Comparison of ENCODE assay signal across 19 cellular contexts in the genomic region with DNA sequence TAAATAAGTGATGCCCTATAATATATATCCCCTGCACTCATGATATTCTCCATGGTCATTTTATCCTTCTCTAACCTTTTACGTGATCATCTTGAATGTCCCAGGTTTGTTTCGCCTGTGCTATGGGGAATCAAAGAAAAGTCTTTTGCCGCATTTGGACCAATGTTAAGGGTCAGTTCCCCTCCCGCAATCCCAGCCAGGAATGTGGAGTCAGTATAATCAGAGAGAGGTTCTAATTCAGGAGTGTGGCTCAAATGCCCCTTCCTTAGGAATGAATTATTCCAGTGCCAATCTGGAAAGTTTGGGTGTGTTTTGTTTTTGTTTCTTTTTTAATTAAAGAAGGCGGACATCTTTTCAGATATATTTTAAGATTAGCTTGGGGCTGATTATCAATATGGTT. TPM values are rescaled to one million over a fixed set of nuclear protein-coding genes. Genes with fewer than 3 reads are reported as not detected.
DNase-seq lines count a peak whose midpoint lies in the region; ATAC-seq and TF ChIP-seq lines count a peak whose summit lies in the region.
"Had no signal": no experiment of that assay in that cellular context is flagged by ENCODE, and none has a peak within 500 bp of the region (broad histone marks: within the 10 kb centered on the region; RNA-seq: fewer than 3 reads in every experiment).

No MANE protein-coding gene starts in this region.

- no peak overlapping the region for H3K9ac ChIP-seq in mesendoderm (ENCODE audit: low read length)
- H3K9ac ChIP-seq: BLaER1 had no signal

- no peak overlapping the region for H3K18ac ChIP-seq in mesendoderm (ENCODE audit: low read length)

- ATAC-seq in WTC11 (peak; percentile 48), GM18907 (IDR thresholded peaks at IDR 0.05; ENCODE audit: unreplicated experiment) (no peak)
- ATAC-seq: CD8-positive, alpha-beta T cell had no signal

- no peak overlapping the region for H3K4me3 ChIP-seq in mesendoderm (ENCODE audit: low read length)
- H3K4me3 ChIP-seq: BLaER1, HAP-1 had no signal

- no peak overlapping the region for H4K8ac ChIP-seq in mesendoderm (ENCODE audit: low read depth, low read length)

- H3K4me1 Mint-ChIP-seq in activated naive CD4-positive, alpha-beta T cell treated with anti-CD3 and anti-CD28 coated beads, Interleukin-2, amount 50 U/mL, for 24 hours = no peaks in the 10 kb centered on the region
- H3K4me1 Mint-ChIP-seq in activated naive CD4-positive, alpha-beta T cell treated with anti-CD3 and anti-CD28 coated beads for 36 hours (ENCODE audit: low read depth) = peaks cover 4% of the 10 kb centered on the region
- H3K4me1 Mint-ChIP-seq in WTC11 (peaks cover 21% of the 10 kb centered on the region), immature natural killer cell (no peaks in the 10 kb centered on the region)
- H3K4me1 Mint-ChIP-seq: B cell had no signal

- H3K4me3 Mint-ChIP-seq in activated naive CD4-positive, alpha-beta T cell treated with anti-CD3 and anti-CD28 coated beads, Interleukin-2, amount 50 U/mL, for 24 hours = no peak overlapping the region
- H3K4me3 Mint-ChIP-seq in activated naive CD4-positive, alpha-beta T cell treated with anti-CD3 and anti-CD28 coated beads for 36 hours = no peak overlapping the region
- no peak overlapping the region for H3K4me3 Mint-ChIP-seq in WTC11
- H3K4me3 Mint-ChIP-seq in immature natural killer cell = no peak overlapping the region
- H3K4me3 Mint-ChIP-seq: B cell; CD4-positive, CD25-positive, alpha-beta regulatory T cell; CD8-positive, alpha-beta T cell; HFFc6 had no signal

- no peak overlapping the region for H2BK120ac ChIP-seq in mesendoderm (ENCODE audit: low read depth, low read length)

- no peak overlapping the region for H2BK5ac ChIP-seq in mesendoderm (ENCODE audit: low read length)

- H3K27ac ChIP-seq in mesendoderm (ENCODE audit: low read depth, low read length) = no peak overlapping the region
- H3K27ac ChIP-seq: 22Rv1, BLaER1, C4-2B had no signal

- peaks cover 16% of the 10 kb centered on the region for H3K36me3 Mint-ChIP-seq in activated naive CD4-positive, alpha-beta T cell treated with anti-CD3 and anti-CD28 coated beads, Interleukin-2, amount 50 U/mL, for 24 hours
- peaks cover 23% of the 10 kb centered on the region for H3K36me3 Mint-ChIP-seq in activated naive CD4-positive, alpha-beta T cell treated with anti-CD3 and anti-CD28 coated beads for 36 hours (ENCODE audit: low read depth)
- H3K36me3 Mint-ChIP-seq in WTC11 (no peaks in the 10 kb centered on the region; the same call in 1 of the 2 replicates), immature natural killer cell (peaks cover 4 to 13% (median 11%) of the 10 kb centered on the region in 3 donors)

- DNase-seq in activated naive CD4-positive, alpha-beta T cell treated with anti-CD3 and anti-CD28 coated beads for 36 hours = no peak
- DNase-seq in WTC11 (ENCODE audit: low spot score) (no peak), mesendoderm (peak; percentile 50), immature natural killer cell (no peak)
- no peak for DNase-seq in central memory CD4-positive, alpha-beta T cell
- DNase-seq: Caco-2; CD4-positive, CD25-positive, alpha-beta regulatory T cell; CD8-positive, alpha-beta T cell; DMS153; DND-41; GOT3; HFFc6 had no signal

- peak overlapping the region; percentile 13 for H3K27ac Mint-ChIP-seq in activated naive CD4-positive, alpha-beta T cell treated with anti-CD3 and anti-CD28 coated beads, Interleukin-2, amount 50 U/mL, for 24 hours
- no peak overlapping the region for H3K27ac Mint-ChIP-seq in activated naive CD4-positive, alpha-beta T cell treated with anti-CD3 and anti-CD28 coated beads for 36 hours
- H3K27ac Mint-ChIP-seq in WTC11 = no peak overlapping the region; the same call in 1 of the 2 replicates
- no peak overlapping the region for H3K27ac Mint-ChIP-seq in immature natural killer cell
- H3K27ac Mint-ChIP-seq: B cell; CD4-positive, CD25-positive, alpha-beta regulatory T cell; CD8-positive, alpha-beta T cell; HFFc6 had no signal

- TF ChIP-seq CTCF in WTC11 (IDR thresholded peaks at IDR 0.05) = no peak

- no peak overlapping the region for H2AK5ac ChIP-seq in mesendoderm (ENCODE audit: low read length)

- H3K23ac ChIP-seq in mesendoderm (ENCODE audit: low read length) = no peak overlapping the region

- H3K56ac ChIP-seq in mesendoderm (ENCODE audit: low read length) = no peak overlapping the region

- POLR2A ChIA-PET in WTC11 (lab: Charles Lee) = no interaction called here

- no peak overlapping the region for H3K4ac ChIP-seq in mesendoderm (ENCODE audit: low read depth, low read length)

- H3K4me2 ChIP-seq in mesendoderm (ENCODE audit: low read length) = no peak overlapping the region
- H3K4me2 ChIP-seq: BLaER1 had no signal

- CTCF ChIA-PET in activated naive CD4-positive, alpha-beta T cell treated with anti-CD3 and anti-CD28 coated beads for 36 hours (lab: Charles Lee) = no interaction called here
- CTCF ChIA-PET in WTC11 (lab: Charles Lee) = no interaction called here

- H3K79me1 ChIP-seq in mesendoderm (ENCODE audit: low read length) = no peaks in the 10 kb centered on the region

- no peaks in the 10 kb centered on the region for H3K9me3 Mint-ChIP-seq in activated naive CD4-positive, alpha-beta T cell treated with anti-CD3 and anti-CD28 coated beads, Interleukin-2, amount 50 U/mL, for 24 hours
- H3K9me3 Mint-ChIP-seq in activated naive CD4-positive, alpha-beta T cell treated with anti-CD3 and anti-CD28 coated beads for 36 hours = no peaks in the 10 kb centered on the region
- no peaks in the 10 kb centered on the region for H3K9me3 Mint-ChIP-seq in WTC11
- H3K9me3 Mint-ChIP-seq in immature natural killer cell = no peaks in the 10 kb centered on the region
- H3K9me3 Mint-ChIP-seq: CD4-positive, CD25-positive, alpha-beta regulatory T cell; CD8-positive, alpha-beta T cell; HFFc6 had no signal

- no peak overlapping the region for H4K5ac ChIP-seq in mesendoderm (ENCODE audit: low read length)

- WGBS in mesendoderm (ENCODE audit: extremely low coverage, insufficient coverage, low lambda C conversion rate) = no CpG with 5 or more reads among the region's 5 CpGs

- no peaks in the 10 kb centered on the region for H3K27me3 Mint-ChIP-seq in activated naive CD4-positive, alpha-beta T cell treated with anti-CD3 and anti-CD28 coated beads, Interleukin-2, amount 50 U/mL, for 24 hours
- no peaks in the 10 kb centered on the region for H3K27me3 Mint-ChIP-seq in activated naive CD4-positive, alpha-beta T cell treated with anti-CD3 and anti-CD28 coated beads for 36 hours (ENCODE audit: low read depth)
- no peaks in the 10 kb centered on the region for H3K27me3 Mint-ChIP-seq in WTC11 (ENCODE audit: low read depth)
- peaks cover 0 to 2% (median 0%) of the 10 kb centered on the region in 3 donors for H3K27me3 Mint-ChIP-seq in immature natural killer cell (ENCODE audit: low read depth in 3 of 3)
- H3K27me3 Mint-ChIP-seq: B cell; CD4-positive, CD25-positive, alpha-beta regulatory T cell had no signal

- peaks cover 4% of the 10 kb centered on the region for H3K4me1 ChIP-seq in mesendoderm (ENCODE audit: control insufficient read depth, low read depth, low read length)
- H3K4me1 ChIP-seq: BLaER1, Caco-2, HAP-1 had no signal

- H2BK15ac ChIP-seq in mesendoderm (replicated peaks; ENCODE audit: low read depth) = no peak overlapping the region

- H3K36me3 ChIP-seq in mesendoderm (ENCODE audit: control insufficient read depth, insufficient read depth, low read length) = no peaks in the 10 kb centered on the region
- H3K36me3 ChIP-seq: HAP-1 had no signal

- intact Hi-C loops in activated naive CD4-positive, alpha-beta T cell treated with anti-CD3 and anti-CD28 coated beads for 36 hours (cut with micrococcal nuclease) = no loop called here

- H3K79me2 ChIP-seq in mesendoderm (ENCODE audit: control insufficient read depth, insufficient read depth, low read length) = no peaks in the 10 kb centered on the region

- no peaks in the 10 kb centered on the region for H3K27me3 ChIP-seq in mesendoderm (ENCODE audit: insufficient read depth, low read length, poor library complexity)
- H3K27me3 ChIP-seq: BLaER1 had no signal

TF ChIP-seq in WTC11, 78 proteins besides CTCF, POLR2A, EP300 and RAD21 (continues in another document):
- no peak for TF ChIP-seq NR1H2 (CRISPR knock-in tag; IDR thresholded peaks at IDR 0.05)
- TF ChIP-seq, protein P1, sequence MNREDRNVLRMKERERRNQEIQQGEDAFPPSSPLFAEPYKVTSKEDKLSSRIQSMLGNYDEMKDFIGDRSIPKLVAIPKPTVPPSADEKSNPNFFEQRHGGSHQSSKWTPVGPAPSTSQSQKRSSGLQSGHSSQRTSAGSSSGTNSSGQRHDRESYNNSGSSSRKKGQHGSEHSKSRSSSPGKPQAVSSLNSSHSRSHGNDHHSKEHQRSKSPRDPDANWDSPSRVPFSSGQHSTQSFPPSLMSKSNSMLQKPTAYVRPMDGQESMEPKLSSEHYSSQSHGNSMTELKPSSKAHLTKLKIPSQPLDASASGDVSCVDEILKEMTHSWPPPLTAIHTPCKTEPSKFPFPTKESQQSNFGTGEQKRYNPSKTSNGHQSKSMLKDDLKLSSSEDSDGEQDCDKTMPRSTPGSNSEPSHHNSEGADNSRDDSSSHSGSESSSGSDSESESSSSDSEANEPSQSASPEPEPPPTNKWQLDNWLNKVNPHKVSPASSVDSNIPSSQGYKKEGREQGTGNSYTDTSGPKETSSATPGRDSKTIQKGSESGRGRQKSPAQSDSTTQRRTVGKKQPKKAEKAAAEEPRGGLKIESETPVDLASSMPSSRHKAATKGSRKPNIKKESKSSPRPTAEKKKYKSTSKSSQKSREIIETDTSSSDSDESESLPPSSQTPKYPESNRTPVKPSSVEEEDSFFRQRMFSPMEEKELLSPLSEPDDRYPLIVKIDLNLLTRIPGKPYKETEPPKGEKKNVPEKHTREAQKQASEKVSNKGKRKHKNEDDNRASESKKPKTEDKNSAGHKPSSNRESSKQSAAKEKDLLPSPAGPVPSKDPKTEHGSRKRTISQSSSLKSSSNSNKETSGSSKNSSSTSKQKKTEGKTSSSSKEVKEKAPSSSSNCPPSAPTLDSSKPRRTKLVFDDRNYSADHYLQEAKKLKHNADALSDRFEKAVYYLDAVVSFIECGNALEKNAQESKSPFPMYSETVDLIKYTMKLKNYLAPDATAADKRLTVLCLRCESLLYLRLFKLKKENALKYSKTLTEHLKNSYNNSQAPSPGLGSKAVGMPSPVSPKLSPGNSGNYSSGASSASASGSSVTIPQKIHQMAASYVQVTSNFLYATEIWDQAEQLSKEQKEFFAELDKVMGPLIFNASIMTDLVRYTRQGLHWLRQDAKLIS (CRISPR knock-in tag; IDR thresholded peaks at IDR 0.05; ENCODE audit: borderline replicate concordance) = no peak

RNA-seq across cellular contexts. Expression of a gene that starts 41.8 kb away (rescaled TPM):
- total RNA-seq in activated naive CD4-positive, alpha-beta T cell treated with anti-CD3 and anti-CD28 coated beads for 36 hours = 10 to 100 TPM; 29.7 to 32.5 TPM
- 49.8 to 74.5 TPM (median 69.5 TPM) in 3 replicates for total RNA-seq in WTC11 (2021)
- 24.5 TPM for polyA plus RNA-seq in mesendoderm (2013, experiment 1 of 2)
- 23.3 TPM for polyA plus RNA-seq in mesendoderm (2013, experiment 2 of 2)
- polyA plus RNA-seq in immature natural killer cell = 10 to 100 TPM in 2 of 3 donors, 1 to 10 TPM in 1; 6.3 to 20.1 (median 12.5) TPM

RNA-seq across cellular contexts. Expression of a gene that starts 41.9 kb away (rescaled TPM):
- total RNA-seq in activated naive CD4-positive, alpha-beta T cell treated with anti-CD3 and anti-CD28 coated beads for 36 hours = 10 to 100 TPM; 34.6 to 37.3 TPM
- 38.4 to 40.1 TPM (median 39.9 TPM) in 3 replicates for total RNA-seq in WTC11 (2021)
- polyA plus RNA-seq in mesendoderm (2013, experiment 1 of 2) = 69.6 TPM
- 69.5 TPM for polyA plus RNA-seq in mesendoderm (2013, experiment 2 of 2)
- polyA plus RNA-seq in immature natural killer cell = 100 to 1,000 TPM in 1 of 3 donors, 10 to 100 TPM in 2; 70.8 to 113 (median 85.2) TPM
